ENCODE assay signal across 13 cellular contexts in the genomic region with DNA sequence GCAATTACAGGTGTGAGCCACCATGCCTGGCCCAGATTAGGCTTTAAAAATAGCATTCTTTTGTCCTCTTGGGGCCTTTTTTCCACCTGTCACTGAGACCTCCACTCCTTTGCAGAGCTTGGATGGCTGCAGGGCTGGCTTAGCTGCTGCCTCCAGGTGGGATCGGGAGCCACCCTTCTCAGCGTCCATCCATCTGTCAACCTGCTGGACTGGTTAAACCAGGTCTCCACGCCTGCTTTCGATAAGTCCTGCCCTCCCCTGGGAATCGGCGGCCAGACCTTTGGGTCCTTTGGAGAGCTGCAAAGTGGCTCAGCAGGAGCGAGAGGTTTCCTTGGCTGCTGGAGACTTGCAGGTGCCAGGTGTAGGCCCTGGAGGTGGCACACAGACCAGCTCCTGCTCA. TPM values are rescaled to one million over a fixed set of nuclear protein-coding genes. Genes with fewer than 3 reads are reported as not detected.
DNase-seq lines count a peak whose midpoint lies in the region; ATAC-seq and FAIRE-seq lines count a peak whose summit lies in the region.
"Had no signal": no experiment of that assay in that cellular context is flagged by ENCODE, and none has a peak within 500 bp of the region (broad histone marks: within the 10 kb centered on the region; RNA-seq: fewer than 3 reads in every experiment).

No MANE protein-coding gene starts in this region.

- H3K4me3 Mint-ChIP-seq in activated CD4-positive, alpha-beta memory T cell treated with anti-CD3 and anti-CD28 coated beads, Interleukin-2, amount 10 ng/mL, durations not matched to agents 7 days and 5 days: no peak overlapping the region
- H3K4me3 Mint-ChIP-seq: activated naive CD4-positive, alpha-beta T cell treated with anti-CD3 and anti-CD28 coated beads, Interleukin-2, amount 10 ng/mL, durations not matched to agents 7 days and 5 days had no signal

- H3K4me1 ChIP-seq in esophagus (ENCODE audit: control insufficient read depth in 2 of 2, insufficient read depth in 2 of 2, low read length in 1 of 2) (peaks cover 4 to 26% of the 10 kb centered on the region in 2 donors), small intestine (ENCODE audit: control insufficient read depth in 2 of 2, insufficient read depth in 1 of 2, low read depth in 1 of 2, low read length in 1 of 2) (peaks cover 1 to 11% of the 10 kb centered on the region in 2 donors)

- H3K27me3 Mint-ChIP-seq in activated CD4-positive, alpha-beta memory T cell treated with anti-CD3 and anti-CD28 coated beads, Interleukin-2, amount 10 ng/mL, durations not matched to agents 7 days and 5 days: no peaks in the 10 kb centered on the region

- H3K9me3 ChIP-seq in esophagus (ENCODE audit: control insufficient read depth in 2 of 2, insufficient read depth in 1 of 2, low read depth in 1 of 2, low read length in 1 of 2) (no peaks in the 10 kb centered on the region), small intestine (ENCODE audit: control insufficient read depth, low read depth) (no peaks in the 10 kb centered on the region)
- H3K9me3 ChIP-seq: tibial artery had no signal

- CTCF ChIA-PET in activated CD4-positive, alpha-beta memory T cell treated with anti-CD3 and anti-CD28 coated beads, Interleukin-2, amount 10 ng/mL, durations not matched to agents 7 days and 5 days (lab: Charles Lee): no interaction called here

- no peaks in the 10 kb centered on the region for H3K36me3 Mint-ChIP-seq in activated CD4-positive, alpha-beta memory T cell treated with anti-CD3 and anti-CD28 coated beads, Interleukin-2, amount 10 ng/mL, durations not matched to agents 7 days and 5 days (ENCODE audit: low read depth)
- H3K36me3 Mint-ChIP-seq: activated naive CD4-positive, alpha-beta T cell treated with anti-CD3 and anti-CD28 coated beads, Interleukin-2, amount 10 ng/mL, durations not matched to agents 7 days and 5 days had no signal

- no peak for FAIRE-seq in small intestine (lab: Jason Lieb, UNC)
- FAIRE-seq: H54 had no signal

- peak; percentile 93 for DNase-seq in ELF-1 (ENCODE audit: low read depth, low spot score)
- DNase-seq in NCI-H2196 (lab: John Stamatoyannopoulos, UW; ENCODE audit: unreplicated experiment): peak; percentile 82
- DNase-seq in small intestine: peak; percentile 98
- no peak for DNase-seq in activated CD4-positive, alpha-beta memory T cell treated with anti-CD3 and anti-CD28 coated beads, Interleukin-2, amount 10 ng/mL, durations not matched to agents 7 days and 5 days
- no peak for DNase-seq in NK-92 (lab: John Stamatoyannopoulos, UW; ENCODE audit: unreplicated experiment)
- DNase-seq in DMS114 treated with DMSO at 0.1 percent for 48 hours (lab: John Stamatoyannopoulos, UW; ENCODE audit: unreplicated experiment): no peak
- DNase-seq: activated CD4-positive, alpha-beta T cell treated with anti-CD3 and anti-CD28 coated beads for 48 hours; activated naive CD4-positive, alpha-beta T cell treated with anti-CD3 and anti-CD28 coated beads, Interleukin-2, amount 10 ng/mL, durations not matched to agents 7 days and 5 days; SHP77 had no signal

- H3K36me3 ChIP-seq in esophagus (ENCODE audit: control insufficient read depth in 2 of 2, insufficient read depth in 2 of 2, low read length in 1 of 2) (no peaks in the 10 kb centered on the region), small intestine (ENCODE audit: control insufficient read depth in 2 of 2, insufficient read depth in 2 of 2, low read length in 2 of 2) (no peaks in the 10 kb centered on the region)
- H3K36me3 ChIP-seq: tibial artery had no signal

- 49 to 55% methylated on average over 7 of the region's 7 CpGs for WGBS in esophagus, 2 donors
- 15 to 68% (median 31%) methylated on average over 7 of the region's 7 CpGs for WGBS in small intestine, 3 donors

- peaks cover 20% of the 10 kb centered on the region for H3K4me1 Mint-ChIP-seq in activated CD4-positive, alpha-beta memory T cell treated with anti-CD3 and anti-CD28 coated beads, Interleukin-2, amount 10 ng/mL, durations not matched to agents 7 days and 5 days

- H3K27me3 ChIP-seq in esophagus (ENCODE audit: control insufficient read depth in 1 of 2, insufficient read depth in 2 of 2, low read length in 2 of 2) (no peaks in the 10 kb centered on the region), small intestine (ENCODE audit: control insufficient read depth in 2 of 2, insufficient read depth in 2 of 2, low read length in 2 of 2) (no peaks in the 10 kb centered on the region)
- H3K27me3 ChIP-seq: tibial artery had no signal

- no peak for ATAC-seq in HG02981 (IDR thresholded peaks at IDR 0.05; ENCODE audit: unreplicated experiment)

- H3K27ac ChIP-seq in esophagus (ENCODE audit: low read depth in 2 of 2, low read length in 1 of 2) (peak overlapping the region; percentile 73 to 86), small intestine (ENCODE audit: low read depth in 1 of 2, low read length in 1 of 2) (peak overlapping the region in 1 of 2 donors; percentile 9)
- H3K27ac ChIP-seq: tibial artery had no signal

- POLR2A ChIA-PET in activated CD4-positive, alpha-beta memory T cell treated with anti-CD3 and anti-CD28 coated beads, Interleukin-2, amount 10 ng/mL, durations not matched to agents 7 days and 5 days (lab: Charles Lee): no interaction called here

- H3K27ac Mint-ChIP-seq in activated CD4-positive, alpha-beta memory T cell treated with anti-CD3 and anti-CD28 coated beads, Interleukin-2, amount 10 ng/mL, durations not matched to agents 7 days and 5 days: no peak overlapping the region
- H3K27ac Mint-ChIP-seq: activated naive CD4-positive, alpha-beta T cell treated with anti-CD3 and anti-CD28 coated beads, Interleukin-2, amount 10 ng/mL, durations not matched to agents 7 days and 5 days had no signal

- H3K4me3 ChIP-seq in esophagus (ENCODE audit: low read depth in 1 of 2, low read length in 2 of 2) (no peak overlapping the region), small intestine (ENCODE audit: low read depth in 1 of 2, low read length in 2 of 2) (no peak overlapping the region)
- H3K4me3 ChIP-seq: tibial artery had no signal

- no peaks in the 10 kb centered on the region for H3K9me3 Mint-ChIP-seq in activated CD4-positive, alpha-beta memory T cell treated with anti-CD3 and anti-CD28 coated beads, Interleukin-2, amount 10 ng/mL, durations not matched to agents 7 days and 5 days
- H3K9me3 Mint-ChIP-seq: activated naive CD4-positive, alpha-beta T cell treated with anti-CD3 and anti-CD28 coated beads, Interleukin-2, amount 10 ng/mL, durations not matched to agents 7 days and 5 days had no signal

RNA-seq across cellular contexts. Expression of a gene that starts 23.4 kb away (rescaled TPM):
- polyA plus RNA-seq in esophagus: 10 to 100 TPM; 15.6 to 18.0 TPM
- polyA plus RNA-seq in small intestine: 10 to 100 TPM; 30.5 to 64.9 (median 43.2) TPM
- total RNA-seq in activated CD4-positive, alpha-beta memory T cell treated with anti-CD3 and anti-CD28 coated beads, Interleukin-2, amount 10 ng/mL, durations not matched to agents 7 days and 5 days: 10 to 100 TPM; 52.9 to 54.8 TPM

RNA-seq across cellular contexts. Expression of a gene that starts 59.4 kb away (rescaled TPM):
- polyA plus RNA-seq in esophagus: 10 to 100 TPM; 19.8 to 34.8 TPM
- polyA plus RNA-seq in small intestine: 1 to 10 TPM in 1 of 3 donors, under 1 TPM in 1, not detected in 1; 0.27 to 1.9 TPM
- under 1 TPM; 0.10 to 0.13 TPM for total RNA-seq in activated CD4-positive, alpha-beta memory T cell treated with anti-CD3 and anti-CD28 coated beads, Interleukin-2, amount 10 ng/mL, durations not matched to agents 7 days and 5 days

Comparison
In these comparisons a context has a peak if more than half of its experiments do, and no peak if none do; other contexts are left out.
1. DNase-seq: peak in ELF-1 (single experiment), NCI-H2196 (single experiment) and small intestine (single experiment); none in activated CD4-positive, alpha-beta memory T cell treated with anti-CD3 and anti-CD28 coated beads, Interleukin-2, amount 10 ng/mL, durations not matched to agents 7 days and 5 days (single experiment), NK-92 (single experiment) and DMS114 treated with DMSO at 0.1 percent for 48 hours (single experiment).
2. RNA of a gene that starts 59.4 kb away (polyA plus RNA-seq): 19.8 to 34.8 TPM in esophagus; 0.27 to 1.9 TPM in small intestine; every median in the first group is over 4 times any median in the second.